In genomic region chr12:84553331-84554117, GRCh38 we compare ENCODE assay signal across 16 cellular contexts.
"Had no signal": no experiment of that assay in that cellular context is flagged by ENCODE, and none has a peak within 500 bp of the region (broad histone marks: within the 10 kb centered on the region; RNA-seq: fewer than 3 reads in every experiment).

No MANE protein-coding gene starts in this region.

- ATAC-seq: esophagus mucosa, gastrocnemius medialis, heart right ventricle, left lung, lower lobe of right lung, natural killer cell had no signal

- H3K4me1 ChIP-seq: gastrocnemius medialis, heart right ventricle, left lung, lower lobe of right lung, right atrium auricular region had no signal

- H3K27me3 ChIP-seq: dorsolateral prefrontal cortex, gastrocnemius medialis, heart right ventricle, left lung, right atrium auricular region had no signal

- H3K27ac ChIP-seq: dorsolateral prefrontal cortex, gastrocnemius medialis, heart right ventricle, left lung, lower lobe of right lung, right atrium auricular region had no signal

- H3K36me3 ChIP-seq: gastrocnemius medialis, heart right ventricle, left lung, lower lobe of right lung, right atrium auricular region had no signal

- FAIRE-seq: islet of Langerhans, urothelium cell line had no signal

- H3K4me3 ChIP-seq: dorsolateral prefrontal cortex, gastrocnemius medialis, heart right ventricle, left lung, lower lobe of right lung, right atrium auricular region, smooth muscle cell had no signal

- DNase-seq: cortex of kidney; dorsolateral prefrontal cortex; effector CD8-positive, alpha-beta T cell; gastrocnemius medialis; heart right ventricle; hypothalamus; left lung; lower lobe of right lung; natural killer cell; stimulated activated CD4-positive, alpha-beta T cell treated with anti-CD3 and anti-CD28 coated beads, Interleukin-2, amount 100 ng/mL, for 48 hours; stimulated activated naive CD4-positive, alpha-beta T cell treated with Interleukin-2 at 50 U/mL for 16 hours had no signal

- H3K9me3 ChIP-seq: gastrocnemius medialis, heart right ventricle, left lung, lower lobe of right lung, right atrium auricular region had no signal
